15 cellular contexts compared by ENCODE assay signal in the genomic region with DNA sequence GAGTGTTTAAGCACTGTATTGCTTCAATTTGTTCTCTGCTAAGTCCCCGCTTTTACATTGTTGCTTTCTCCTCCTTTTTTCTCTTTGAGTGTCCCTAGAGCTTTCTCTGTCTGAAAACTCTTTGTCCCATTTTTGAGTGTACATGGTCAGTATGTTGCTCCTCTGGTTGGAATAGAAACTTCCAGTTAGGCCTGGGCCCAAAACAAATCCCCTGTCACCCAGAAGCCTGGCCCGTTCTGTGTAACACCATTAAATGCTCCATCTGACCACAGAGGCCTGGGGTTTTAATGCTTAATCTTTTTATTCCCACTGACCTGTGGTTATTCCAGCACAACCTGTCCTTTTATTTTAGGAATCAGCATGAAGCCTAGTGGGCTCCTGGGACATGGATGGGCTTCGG.
"Had no signal": no experiment of that assay in that cellular context is flagged by ENCODE, and none has a peak within 500 bp of the region (broad histone marks: within the 10 kb centered on the region; RNA-seq: fewer than 3 reads in every experiment).

No MANE protein-coding gene starts in this region.

- H3K9me3 ChIP-seq: gastrocnemius medialis had no signal

- H3K4me3 ChIP-seq: gastrocnemius medialis, SK-N-MC had no signal

- H3K27me3 ChIP-seq: brain microvascular endothelial cell, gastrocnemius medialis had no signal

- H3K4me1 Mint-ChIP-seq: activated naive CD4-positive, alpha-beta T cell treated with anti-CD3 and anti-CD28 coated beads, Interleukin-2, amount 50 U/mL, for 24 hours; nephron had no signal

- ATAC-seq: activated T-cell treated with anti-CD3 and anti-CD28 coated beads, Interleukin-2, amount 50 U/mL, for 4 hours; gastrocnemius medialis had no signal

- H3K4me3 Mint-ChIP-seq: activated CD4-positive, alpha-beta memory T cell treated with anti-CD3 and anti-CD28 coated beads for 36 hours; activated naive CD4-positive, alpha-beta T cell treated with anti-CD3 and anti-CD28 coated beads, Interleukin-2, amount 50 U/mL, for 24 hours; activated T-cell treated with anti-CD3 and anti-CD28 coated beads, Interleukin-2, amount 50 U/mL, for 4 hours; nephron had no signal

- DNase-seq: activated CD4-positive, alpha-beta memory T cell treated with anti-CD3 and anti-CD28 coated beads for 36 hours; activated effector memory CD4-positive, alpha-beta T cell treated with Interleukin-2 at 50 U/mL for 16 hours; activated T-cell treated with anti-CD3 and anti-CD28 coated beads, Interleukin-2, amount 50 U/mL, for 4 hours; brain microvascular endothelial cell; cerebellar nuclear complex; erythroblast; gastrocnemius medialis; kidney; mesendoderm; small intestine; stimulated activated CD4-positive, alpha-beta T cell treated with anti-CD3 and anti-CD28 coated beads, Interleukin-4, amount 100 ng/mL, for 24 hours; stimulated activated naive CD4-positive, alpha-beta T cell treated with Interleukin-2 at 50 U/mL for 16 hours had no signal

- H3K36me3 ChIP-seq: brain microvascular endothelial cell, gastrocnemius medialis had no signal

- H3K27ac ChIP-seq: brain microvascular endothelial cell, gastrocnemius medialis, SK-N-MC had no signal

- H3K27ac Mint-ChIP-seq: activated CD4-positive, alpha-beta memory T cell treated with anti-CD3 and anti-CD28 coated beads for 36 hours; activated naive CD4-positive, alpha-beta T cell treated with anti-CD3 and anti-CD28 coated beads, Interleukin-2, amount 50 U/mL, for 24 hours; nephron had no signal

- H3K4me1 ChIP-seq: gastrocnemius medialis had no signal

- H3K9me3 Mint-ChIP-seq: activated CD4-positive, alpha-beta memory T cell treated with anti-CD3 and anti-CD28 coated beads for 36 hours; activated naive CD4-positive, alpha-beta T cell treated with anti-CD3 and anti-CD28 coated beads, Interleukin-2, amount 50 U/mL, for 24 hours; activated T-cell treated with anti-CD3 and anti-CD28 coated beads, Interleukin-2, amount 50 U/mL, for 4 hours; nephron had no signal
